In the genomic region with DNA sequence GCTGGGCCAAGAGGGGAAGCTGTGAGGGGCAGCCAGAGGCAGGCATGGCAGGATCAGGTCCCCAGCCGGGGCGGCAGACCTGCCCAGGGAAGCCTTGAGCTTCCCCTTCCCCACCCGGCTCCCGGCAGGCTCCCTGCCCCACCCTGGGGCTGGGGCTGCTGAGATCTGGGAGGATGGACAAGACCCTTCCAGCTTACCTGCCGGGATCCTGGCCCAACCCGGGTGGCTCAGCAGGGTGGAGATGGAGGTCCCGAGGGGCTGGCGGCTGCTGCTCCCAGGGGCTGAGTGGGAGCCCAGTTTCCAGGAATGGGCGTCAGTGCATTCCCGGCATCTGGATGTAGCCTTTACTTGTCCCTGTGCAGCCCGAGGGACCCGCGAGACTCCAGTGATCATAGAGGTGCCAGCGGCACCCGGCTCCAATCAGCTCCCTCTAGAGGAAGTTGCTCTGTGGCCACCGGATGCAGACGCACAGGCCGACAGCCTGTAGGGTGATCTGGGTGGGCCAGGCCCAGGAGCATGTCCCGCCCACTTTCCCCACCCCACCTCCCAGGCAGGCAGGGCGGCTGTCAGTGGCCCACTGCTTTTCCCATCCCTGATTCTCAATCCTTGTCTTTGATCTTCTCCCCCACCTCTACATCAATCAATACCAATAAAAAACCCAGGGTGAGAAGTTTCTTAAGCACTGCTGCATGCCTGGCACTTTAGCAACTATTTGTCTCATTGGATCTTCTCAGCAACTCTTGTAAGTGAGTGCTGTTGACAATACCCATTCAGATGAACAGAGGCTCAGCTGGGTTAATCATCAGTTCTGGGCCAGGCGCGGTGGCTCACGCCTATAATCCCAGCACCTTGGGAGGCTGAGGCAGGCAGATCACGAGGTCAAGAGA, we compare ENCODE assay signal across 8 cellular contexts. TPM values are rescaled to one million over a fixed set of nuclear protein-coding genes. Genes with fewer than 3 reads are reported as not detected.
DNase-seq lines count a peak whose midpoint lies in the region; ATAC-seq lines count a peak whose summit lies in the region.

A gene (minus strand): TSS at position 449 of the 887 bp plus-strand sequence. CDS start 2,672 bp downstream, outside the sequence.

- no peaks in the 10 kb centered on the region for H3K27me3 Mint-ChIP-seq in activated CD8-positive, alpha-beta memory T cell treated with anti-CD3 and anti-CD28 coated beads, Interleukin-2, amount 10 ng/mL, durations not matched to agents 7 days and 5 days

- peaks cover 4% of the 10 kb centered on the region for H3K36me3 ChIP-seq in endocrine pancreas (ENCODE audit: control insufficient read depth, insufficient read depth, low read length)

- H3K27ac Mint-ChIP-seq in activated CD8-positive, alpha-beta memory T cell treated with anti-CD3 and anti-CD28 coated beads, Interleukin-2, amount 10 ng/mL, durations not matched to agents 7 days and 5 days, result peak within 1 kb of the TSS; percentile 97

- H3K4me3 ChIP-seq in endocrine pancreas (ENCODE audit: control insufficient read depth, insufficient read depth, low read length), result peak within 1 kb of the TSS; percentile 36

- peaks cover 25% of the 10 kb centered on the region for H3K36me3 Mint-ChIP-seq in activated CD8-positive, alpha-beta memory T cell treated with anti-CD3 and anti-CD28 coated beads, Interleukin-2, amount 10 ng/mL, durations not matched to agents 7 days and 5 days

- H3K9me3 ChIP-seq in endocrine pancreas (ENCODE audit: control insufficient read depth, low read length), result no peaks in the 10 kb centered on the region

- ATAC-seq in GM19468 (IDR thresholded peaks at IDR 0.05; ENCODE audit: extremely low read depth, unreplicated experiment), result peak; percentile 73
- peak; percentile 96 for ATAC-seq in activated CD8-positive, alpha-beta memory T cell treated with anti-CD3 and anti-CD28 coated beads, Interleukin-2, amount 10 ng/mL, durations not matched to agents 7 days and 5 days

- no peaks in the 10 kb centered on the region for H3K27me3 ChIP-seq in endocrine pancreas (ENCODE audit: control insufficient read depth, insufficient read depth, low read length)

- CTCF ChIA-PET in activated CD8-positive, alpha-beta memory T cell treated with anti-CD3 and anti-CD28 coated beads, Interleukin-2, amount 10 ng/mL, durations not matched to agents 7 days and 5 days (lab: Charles Lee), result interaction anchor here (0.7 to 3.1 kb wide), 18 partner anchors 10 to 189 kb away, joined by 3 to 30 read pairs (median 4); a partner anchor contains a TSS

- peak within 1 kb of the TSS; percentile 99 for H3K4me3 Mint-ChIP-seq in activated CD8-positive, alpha-beta memory T cell treated with anti-CD3 and anti-CD28 coated beads, Interleukin-2, amount 10 ng/mL, durations not matched to agents 7 days and 5 days

- peak; percentile 80 for DNase-seq in COLO668 (lab: John Stamatoyannopoulos, UW; ENCODE audit: unreplicated experiment)
- peak; percentile 91 for DNase-seq in HT1080 (ENCODE audit: low read depth)
- DNase-seq in NOMO-1 treated with dmso at 0.1 percent for 144 hours (lab: John Stamatoyannopoulos, UW; ENCODE audit: unreplicated experiment), result peak; percentile 90
- peak; percentile 95 for DNase-seq in activated CD8-positive, alpha-beta memory T cell treated with anti-CD3 and anti-CD28 coated beads, Interleukin-2, amount 10 ng/mL, durations not matched to agents 7 days and 5 days
- DNase-seq in mesenteric fat pad (ENCODE audit: low spot score), result peak; percentile 95
- DNase-seq in stimulated activated CD8-positive, alpha-beta memory T cell treated with anti-CD3 and anti-CD28 coated beads, Interleukin-15, amount 100 ng/mL, for 1 hour (ENCODE audit: low read depth), result peak; percentile 60

- no peaks in the 10 kb centered on the region for H3K9me3 Mint-ChIP-seq in activated CD8-positive, alpha-beta memory T cell treated with anti-CD3 and anti-CD28 coated beads, Interleukin-2, amount 10 ng/mL, durations not matched to agents 7 days and 5 days (ENCODE audit: low read depth)

- peaks cover 39% of the 10 kb centered on the region for H3K4me1 Mint-ChIP-seq in activated CD8-positive, alpha-beta memory T cell treated with anti-CD3 and anti-CD28 coated beads, Interleukin-2, amount 10 ng/mL, durations not matched to agents 7 days and 5 days

- H3K4me1 ChIP-seq in endocrine pancreas (ENCODE audit: control insufficient read depth, insufficient read depth, low read length), result no peaks in the 10 kb centered on the region

- peak within 1 kb of the TSS; percentile 95 for H3K9ac ChIP-seq in endocrine pancreas (ENCODE audit: control insufficient read depth, insufficient read depth, low read length)

RNA-seq across cellular contexts. Expression of the gene that starts here (rescaled TPM):
- total RNA-seq in HT1080 (2014; rRNA removed; shearing (Covaris generic)), result 20.8 and 23.6 TPM in 2 replicates
- 23.8 and 25.2 TPM in 2 replicates for polyA plus RNA-seq in HT1080 (2015; cell fraction: cytosol; rRNA removed)
- polyA plus RNA-seq in HT1080 (2015; cell fraction: nucleus; rRNA removed), result 19.1 and 19.3 TPM in 2 replicates
- total RNA-seq in activated CD8-positive, alpha-beta memory T cell treated with anti-CD3 and anti-CD28 coated beads, Interleukin-2, amount 10 ng/mL, durations not matched to agents 7 days and 5 days, result 10 to 100 TPM; 70.9 to 74.4 TPM
- 15.2 TPM for total RNA-seq in mesenteric fat pad

Comparison
In these comparisons a context has a peak if more than half of its experiments do, and no peak if none do; other contexts are left out.
1. Peak in every context shown above with its lines: DNase-seq, ATAC-seq and H3K4me3 ChIP-seq.